Comparison of ENCODE assay signal across 8 cellular contexts in the genomic region with DNA sequence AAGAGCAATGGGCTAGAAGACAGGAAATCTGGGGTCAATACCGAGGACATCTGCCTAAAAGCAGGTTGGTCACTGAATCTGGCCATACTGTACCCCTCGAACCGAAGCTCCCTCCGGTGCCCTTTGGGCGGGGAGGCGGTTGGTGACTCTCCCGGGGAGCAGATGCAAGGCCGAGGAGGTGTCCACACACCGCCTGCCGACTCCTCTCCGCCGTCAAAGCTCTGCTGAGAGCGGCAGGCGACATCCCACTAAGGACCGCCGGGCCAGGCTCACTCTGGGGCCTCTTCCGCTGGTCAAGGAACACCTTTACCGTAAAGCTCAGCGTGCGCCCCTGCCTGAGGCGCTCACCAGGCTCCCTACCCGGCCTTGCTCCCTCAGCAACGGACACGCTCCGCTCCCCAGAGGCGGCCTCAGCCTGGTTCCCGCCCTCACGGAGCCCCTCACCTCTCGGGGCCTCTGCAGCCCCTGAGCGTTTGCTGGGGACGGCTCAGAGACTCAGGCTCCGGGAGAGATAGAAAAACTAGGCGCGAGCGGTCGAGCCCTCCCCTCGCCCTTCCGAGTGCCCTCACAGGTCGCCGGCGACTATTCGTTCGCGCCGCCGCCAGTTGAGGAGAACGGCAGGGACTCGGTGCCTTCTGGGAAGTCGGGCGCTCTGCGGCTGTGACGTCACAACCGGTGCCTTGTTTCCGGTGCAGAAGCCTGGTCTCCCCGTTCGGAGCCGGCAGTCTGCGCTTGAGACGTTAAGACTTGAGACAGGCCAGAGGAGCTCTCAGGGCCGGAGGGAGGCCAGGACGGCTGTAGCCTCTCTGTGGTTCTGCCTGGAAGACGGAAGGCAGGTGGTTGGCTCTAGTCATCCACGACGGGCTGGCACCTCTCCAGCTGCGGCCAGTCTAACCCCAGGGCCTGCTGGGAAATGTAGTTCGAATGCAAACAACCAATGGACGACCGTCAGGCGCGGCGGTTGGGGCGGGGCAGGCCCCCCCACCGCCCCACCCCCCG.
DNase-seq lines count a peak whose midpoint lies in the region; ATAC-seq lines count a peak whose summit lies in the region.

TSS of gene ZNF200 (minus strand) at position 616 of the 999 bp plus-strand sequence. CDS start 1,403 bp downstream, outside the sequence.

- H3K27ac ChIP-seq in BLaER1 (peak within 1 kb of the TSS; percentile 91), cingulate gyrus (ENCODE audit: low read depth, low read length) (peak within 1 kb of the TSS; percentile 99), layer of hippocampus (ENCODE audit: low read depth, low read length) (peak within 1 kb of the TSS; percentile 99)

- H3K9me3 ChIP-seq in BLaER1, result peaks cover 39% of the 10 kb centered on the region

- H3K4me2 ChIP-seq in BLaER1, result peak within 1 kb of the TSS; percentile 98

- H4K20me1 ChIP-seq in BLaER1, result no peaks in the 10 kb centered on the region

- peaks cover 18% of the 10 kb centered on the region for H3K4me1 ChIP-seq in BLaER1

- ATAC-seq in GM19324 (IDR thresholded peaks at IDR 0.05; ENCODE audit: low FRiP score, unreplicated experiment) (peak; percentile 91), HG03460 (IDR thresholded peaks at IDR 0.05; ENCODE audit: unreplicated experiment) (peak; percentile 88)

- H3K27me3 ChIP-seq in BLaER1 (no peaks in the 10 kb centered on the region), layer of hippocampus (ENCODE audit: control insufficient read depth, insufficient read depth, low read length) (no peaks in the 10 kb centered on the region)

- peak within 1 kb of the TSS; percentile 93 for H3K9ac ChIP-seq in BLaER1

- H3K36me3 ChIP-seq in BLaER1, result peaks cover 39% of the 10 kb centered on the region

- H3K4me3 ChIP-seq in BLaER1, result peak within 1 kb of the TSS; percentile 90

- peak; percentile 85 to 93 for DNase-seq in NCI-H526 (lab: John Stamatoyannopoulos, UW)
- peak; percentile 96 for DNase-seq in activated CD4-positive, alpha-beta T cell treated with anti-CD3 and anti-CD28 coated beads for 48 hours
- DNase-seq in stimulated activated CD4-positive, alpha-beta T cell treated with anti-CD3 and anti-CD28 coated beads, Interleukin-1b, Interleukin-23, amount 100 ng/mL, for 24 hours (ENCODE audit: low read depth in 4 of 4, low spot score in 1 of 4), result peak; percentile 85 to 92 (median 88)

Comparison
In these comparisons a context has a peak if more than half of its experiments do, and no peak if none do; other contexts are left out.
1. Peak in every context shown above with its lines: DNase-seq, ATAC-seq, H3K4me3 ChIP-seq and H3K27ac ChIP-seq.